22 cellular contexts compared by ENCODE assay signal in genomic region chr16:31467858-31468257, GRCh38. TPM values are rescaled to one million over a fixed set of nuclear protein-coding genes. Genes with fewer than 3 reads are reported as not detected.
DNase-seq lines count a peak whose midpoint lies in the region; ATAC-seq, FAIRE-seq and TF ChIP-seq lines count a peak whose summit lies in the region.
"Had no signal": no experiment of that assay in that cellular context is flagged by ENCODE, and none has a peak within 500 bp of the region (broad histone marks: within the 10 kb centered on the region; RNA-seq: fewer than 3 reads in every experiment).

No MANE protein-coding gene starts in this region.

- H3K4me3 ChIP-seq in BLaER1 = no peak overlapping the region; the same call in 1 of the 2 replicates
- peak overlapping the region; percentile 44 for H3K4me3 ChIP-seq in Loucy (ENCODE audit: low read length, poor library complexity, severe bottlenecking)
- no peak overlapping the region for H3K4me3 ChIP-seq in kidney (ENCODE audit: low read length in 2 of 2)
- no peak overlapping the region for H3K4me3 ChIP-seq in WERI-Rb-1 (ENCODE audit: low read depth, low read length)
- H3K4me3 ChIP-seq: GM23338 had no signal

- no peaks in the 10 kb centered on the region for H3K27me3 ChIP-seq in BLaER1
- H3K27me3 ChIP-seq in Loucy (ENCODE audit: insufficient read depth, low read length, poor library complexity, severe bottlenecking) = no peaks in the 10 kb centered on the region
- no peaks in the 10 kb centered on the region for H3K27me3 ChIP-seq in WERI-Rb-1 (ENCODE audit: insufficient read depth, low read depth, severe bottlenecking)

- H3K27ac ChIP-seq in BLaER1 (peak overlapping the region; percentile 96), kidney (ENCODE audit: low read depth in 2 of 2, low read length in 2 of 2) (no peak overlapping the region), WERI-Rb-1 (no peak overlapping the region)
- H3K27ac ChIP-seq: C4-2B had no signal

- no peak for TF ChIP-seq CTCF in Loucy (conservative IDR thresholded peaks at IDR 0.05; ENCODE audit: low read length)
- no peak for TF ChIP-seq CTCF in kidney (IDR thresholded peaks at IDR 0.05; ENCODE audit: borderline replicate concordance, extremely low read depth, insufficient read depth)
- no peak for TF ChIP-seq CTCF in WERI-Rb-1 (IDR thresholded peaks at IDR 0.05; ENCODE audit: low read depth, low read length)

- no peak for DNase-seq in T-helper 2 cell treated with Interferon-gamma antibody and Interleukin-4, amounts not matched to agents 5 μg/mL and 100 μg/mL, for 36 hours (ENCODE audit: low spot score)
- DNase-seq in T-helper 2 cell (no peak), kidney (peak; percentile 2), WERI-Rb-1 (no peak), NOMO-1 treated with dmso at 0.1 percent for 144 hours (lab: John Stamatoyannopoulos, UW; ENCODE audit: unreplicated experiment) (no peak)
- DNase-seq: 8988T; Caco-2; CD4-positive, alpha-beta T cell; HCEC 1CT; HFFc6 had no signal

- H3K4me2 ChIP-seq in BLaER1 = peak overlapping the region; percentile 100
- peak overlapping the region; percentile 61 for H3K4me2 ChIP-seq in Loucy (ENCODE audit: low read depth, low read length, poor library complexity, severe bottlenecking)
- H3K4me2 ChIP-seq: GM23338 had no signal

- H3K27me3 Mint-ChIP-seq in T-helper 2 cell treated with Interferon-gamma antibody and Interleukin-4, amounts not matched to agents 5 μg/mL and 100 μg/mL, for 36 hours (ENCODE audit: low read depth) = peaks cover 16% of the 10 kb centered on the region

- ATAC-seq in GM21529 (IDR thresholded peaks at IDR 0.05; ENCODE audit: unreplicated experiment) = no peak
- ATAC-seq: GM23338 had no signal

- H3K9me3 ChIP-seq in BLaER1 (no peaks in the 10 kb centered on the region), Loucy (ENCODE audit: insufficient read depth, low read depth, low read length) (no peaks in the 10 kb centered on the region), kidney (ENCODE audit: control insufficient read depth in 1 of 2, low read length in 2 of 2) (no peaks in the 10 kb centered on the region), WERI-Rb-1 (ENCODE audit: severe bottlenecking) (no peaks in the 10 kb centered on the region)
- H3K9me3 ChIP-seq: Caco-2 had no signal

- no peaks in the 10 kb centered on the region; the same call in 1 of the 2 replicates for H3F3A ChIP-seq in Loucy (ENCODE audit: low read depth)

- H3K4me1 ChIP-seq in BLaER1 = peaks cover 88% of the 10 kb centered on the region
- H3K4me1 ChIP-seq in Loucy (ENCODE audit: insufficient read depth, low read length, poor library complexity, severe bottlenecking) = peaks cover 20% of the 10 kb centered on the region
- H3K4me1 ChIP-seq in kidney (ENCODE audit: control insufficient read depth in 1 of 2, insufficient read depth in 1 of 2, low read depth in 1 of 2, low read length in 2 of 2) = peaks cover 0 to 7% of the 10 kb centered on the region in 2 donors
- H3K4me1 ChIP-seq: Caco-2 had no signal

- peaks cover 23% of the 10 kb centered on the region for H3K36me3 Mint-ChIP-seq in T-helper 2 cell treated with Interferon-gamma antibody and Interleukin-4, amounts not matched to agents 5 μg/mL and 100 μg/mL, for 36 hours (ENCODE audit: low read depth)

- peaks cover 21% of the 10 kb centered on the region; the same call in 1 of the 2 replicates for H3K79me2 ChIP-seq in Loucy (ENCODE audit: insufficient read depth, low read length)

- H3K9me3 Mint-ChIP-seq in T-helper 2 cell treated with Interferon-gamma antibody and Interleukin-4, amounts not matched to agents 5 μg/mL and 100 μg/mL, for 36 hours = no peaks in the 10 kb centered on the region
- H3K9me3 Mint-ChIP-seq: CD4-positive, alpha-beta T cell had no signal

- H4K20me1 ChIP-seq in BLaER1 = no peaks in the 10 kb centered on the region
- no peaks in the 10 kb centered on the region for H4K20me1 ChIP-seq in Loucy (ENCODE audit: insufficient read depth, low read length, poor library complexity, severe bottlenecking)

- H3K36me3 ChIP-seq in BLaER1 (peaks cover 21% of the 10 kb centered on the region), Loucy (ENCODE audit: insufficient read depth, low read length) (peaks cover 21% of the 10 kb centered on the region; the same call in 1 of the 2 replicates), kidney (ENCODE audit: control insufficient read depth in 1 of 2, insufficient read depth in 2 of 2, low read length in 2 of 2) (peaks cover 0 to 10% of the 10 kb centered on the region in 2 donors), WERI-Rb-1 (peaks cover 9% of the 10 kb centered on the region)

- no peak overlapping the region for H3K4me3 Mint-ChIP-seq in T-helper 2 cell treated with Interferon-gamma antibody and Interleukin-4, amounts not matched to agents 5 μg/mL and 100 μg/mL, for 36 hours
- H3K4me3 Mint-ChIP-seq: CD4-positive, alpha-beta T cell; GM23338; HFFc6 had no signal

- no peak for FAIRE-seq in kidney (lab: Jason Lieb, UNC)
- FAIRE-seq: D721Med, GM12892, H54 had no signal

- no peak overlapping the region for H2AFZ ChIP-seq in Loucy (ENCODE audit: low read length)
- H2AFZ ChIP-seq: GM23338 had no signal

- H3K9ac ChIP-seq in BLaER1 = peak overlapping the region; percentile 85; the same call in 1 of the 2 replicates
- H3K9ac ChIP-seq in Loucy (ENCODE audit: low read depth, low read length, poor library complexity, severe bottlenecking) = peak overlapping the region; percentile 55
- H3K9ac ChIP-seq in kidney (ENCODE audit: low read length in 2 of 2) = no peak overlapping the region

- peaks cover 12% of the 10 kb centered on the region for H3K4me1 Mint-ChIP-seq in T-helper 2 cell treated with Interferon-gamma antibody and Interleukin-4, amounts not matched to agents 5 μg/mL and 100 μg/mL, for 36 hours (ENCODE audit: low read depth)

- H3K9me2 ChIP-seq in Loucy (replicated peaks; ENCODE audit: low read depth, low read length) = no peaks in the 10 kb centered on the region

- H3K27ac Mint-ChIP-seq in T-helper 2 cell treated with Interferon-gamma antibody and Interleukin-4, amounts not matched to agents 5 μg/mL and 100 μg/mL, for 36 hours = peak overlapping the region; percentile 34
- H3K27ac Mint-ChIP-seq: CD4-positive, alpha-beta T cell; GM23338 had no signal

- intact Hi-C loops in kidney (cut with DNase I) = no loop called here

RNA-seq across cellular contexts. Expression of gene TGFB1I1, which starts 4.1 kb away (rescaled TPM):
- total RNA-seq in kidney = 54.4 TPM
- 27.5 TPM for polyA plus RNA-seq in kidney (ENCODE audit: insufficient read depth, low read depth, low replicate concordance)

RNA-seq across cellular contexts. Expression of gene ARMC5, which starts 8.6 kb away (rescaled TPM):
- total RNA-seq in kidney = 9.6 TPM
- polyA plus RNA-seq in kidney (ENCODE audit: insufficient read depth, low read depth, low replicate concordance) = 10.9 TPM

RNA-seq across cellular contexts. Expression of gene SLC5A2, which starts 15.1 kb away (rescaled TPM):
- total RNA-seq in kidney = 4.8 TPM
- polyA plus RNA-seq in kidney (ENCODE audit: insufficient read depth, low read depth, low replicate concordance) = 208 TPM
- total RNA-seq: A673, Daoy, HT1080 had no signal
- polyA plus RNA-seq: AG04450 had no signal

RNA-seq across cellular contexts. Expression of gene ZNF843, which starts 25.3 kb away (rescaled TPM):
- 1.4 TPM for total RNA-seq in kidney
- polyA plus RNA-seq in kidney (ENCODE audit: insufficient read depth, low read depth, low replicate concordance) = 0.67 TPM
- total RNA-seq: Daoy, GM23338, HT1080 had no signal
- polyA plus RNA-seq: GM23338 had no signal

RNA-seq across cellular contexts. Expression of gene COX6A2, which starts 39.7 kb away (rescaled TPM):
- total RNA-seq in kidney = not detected
- 5.5 TPM for polyA plus RNA-seq in kidney (ENCODE audit: insufficient read depth, low read depth, low replicate concordance)
- total RNA-seq: A673; Caco-2; CD4-positive, alpha-beta T cell; Daoy; GM23338; HFFc6; HT1080 had no signal
- polyA plus RNA-seq: AG04450 had no signal

Comparison
In these comparisons a context has a peak if more than half of its experiments do, and no peak if none do; other contexts are left out.
1. H3K9ac ChIP-seq: peak in BLaER1 (single experiment) and Loucy (single experiment); none in kidney (0 of 2).